12 cellular contexts compared by ENCODE assay signal in genomic region chr3:11480663-11481298, GRCh38.
A peak's percentile ranks its signal among the peaks of the same experiment; 100 is the strongest.
DNase-seq lines count a peak whose midpoint lies in the region; ATAC-seq, FAIRE-seq and TF ChIP-seq lines count a peak whose summit lies in the region.
"Had no signal": no experiment of that assay in that cellular context is flagged by ENCODE, and none has a peak within 500 bp of the region (broad histone marks: within the 10 kb centered on the region; RNA-seq: fewer than 3 reads in every experiment).

No MANE protein-coding gene starts in this region.

- H3K79me2 ChIP-seq in endothelial cell of umbilical vein (ENCODE audit: control insufficient read depth, insufficient read depth, low read length): no peaks in the 10 kb centered on the region

- no peak for ATAC-seq in GM19351 (IDR thresholded peaks at IDR 0.05; ENCODE audit: unreplicated experiment)
- ATAC-seq: T-helper 17 cell had no signal

- no TSS peak for BruUV-seq in endothelial cell of umbilical vein (replicated peaks; lab: Mats Ljungman, UMichigan)

- no peaks in the 10 kb centered on the region for H3K9me3 ChIP-seq in endothelial cell of umbilical vein (replicated peaks; ENCODE audit: control insufficient read depth, insufficient read depth, low read length)
- H3K9me3 ChIP-seq in muscle layer of colon (ENCODE audit: low read length): no peaks in the 10 kb centered on the region
- peaks cover 0 to 19% (median 9%) of the 10 kb centered on the region in 8 donors for H3K9me3 ChIP-seq in spleen

- H2AFZ ChIP-seq in endothelial cell of umbilical vein (ENCODE audit: low read depth, low read length): no peak overlapping the region

- WGBS in spleen, 5 donors: 83 to 95% (median 93%) methylated on average over 7 of the region's 7 CpGs

- TF ChIP-seq POLR2A in endothelial cell of umbilical vein (IDR thresholded peaks at IDR 0.05; ENCODE audit: low read depth, low read length) (no peak), spleen (IDR thresholded peaks at IDR 0.05) (no peak)

- intact Hi-C loops in endothelial cell of umbilical vein (cut with micrococcal nuclease) (no loop called here), spleen (cut with DNase I; ENCODE audit: low total_unique reads) (no loop called here)

- no peaks in the 10 kb centered on the region for H4K20me1 ChIP-seq in endothelial cell of umbilical vein (replicated peaks; ENCODE audit: control insufficient read depth, extremely low read depth, insufficient read depth, low read length)

- H3K9ac ChIP-seq in endothelial cell of umbilical vein (replicated peaks; ENCODE audit: extremely low read depth, insufficient read depth, low read length) (no peak overlapping the region), muscle layer of colon (ENCODE audit: low read length) (no peak overlapping the region)

- no peak for FAIRE-seq in endothelial cell of umbilical vein (lab: Jason Lieb, UNC)

- DNase-seq in A172 (ENCODE audit: low spot score): peak; percentile 34
- DNase-seq in NCI-H2029 (lab: John Stamatoyannopoulos, UW): peak; percentile 39
- peak; percentile 63 for DNase-seq in endothelial cell of umbilical vein (ENCODE audit: low read depth, low spot score)
- DNase-seq in spleen: no peak
- DNase-seq in activated T-cell treated with anti-CD3 and anti-CD28 coated beads for 4 hours: no peak
- no peak for DNase-seq in anterior cingulate cortex (lab: John Stamatoyannopoulos, UW)
- DNase-seq: effector CD4-positive, alpha-beta T cell; Kasumi-1; naive B cell; T-helper 17 cell had no signal

- CTCF ChIA-PET in endothelial cell of umbilical vein (lab: Charles Lee): interaction anchor here (1.2 kb wide), 1 partner anchor 102 kb away, joined by 3 read pairs; no protein-coding TSS in a partner anchor

- H3K4me2 ChIP-seq in endothelial cell of umbilical vein (ENCODE audit: insufficient read depth, low read length): no peak overlapping the region

- no peak for TF ChIP-seq CTCF in endothelial cell of umbilical vein (IDR thresholded peaks at IDR 0.05; ENCODE audit: extremely low read depth in 1 of 2, insufficient read depth in 1 of 2, low read depth in 1 of 2, low read length in 2 of 2)
- TF ChIP-seq CTCF in spleen (IDR thresholded peaks at IDR 0.05 in 8 of 11, conservative IDR thresholded peaks at IDR 0.05 in 3 of 11): no peak

- dilution Hi-C loops in endothelial cell of umbilical vein (cut with MboI; ENCODE audit: extremely low pct_ligation_motif_present, low sequenced_read_pairs): no loop called here

- no peaks in the 10 kb centered on the region for H3K27me3 ChIP-seq in endothelial cell of umbilical vein (ENCODE audit: control insufficient read depth in 2 of 2, insufficient read depth in 2 of 2, low read length in 2 of 2)
- H3K27me3 ChIP-seq in muscle layer of colon (ENCODE audit: control insufficient read depth in 1 of 2, insufficient read depth in 2 of 2, low read length in 2 of 2): no peaks in the 10 kb centered on the region
- H3K27me3 ChIP-seq in spleen (replicated peaks in 1 of 7): no peaks in the 10 kb centered on the region

- H3K36me3 ChIP-seq in endothelial cell of umbilical vein (ENCODE audit: control insufficient read depth in 2 of 2, extremely low read depth in 1 of 2, insufficient read depth in 2 of 2, low read length in 2 of 2): no peaks in the 10 kb centered on the region
- no peaks in the 10 kb centered on the region for H3K36me3 ChIP-seq in muscle layer of colon (ENCODE audit: insufficient read depth, low read length)
- H3K36me3 ChIP-seq in spleen: peaks cover 0 to 32% (median 2%) of the 10 kb centered on the region in 6 donors

- no peak overlapping the region for H3K27ac ChIP-seq in endothelial cell of umbilical vein (ENCODE audit: insufficient read depth, low read depth, low read length)
- peak overlapping the region; percentile 71 for H3K27ac ChIP-seq in muscle layer of colon (ENCODE audit: low read depth, low read length)
- H3K27ac ChIP-seq in spleen: no peak overlapping the region

- H3K4me3 ChIP-seq in endothelial cell of umbilical vein (replicated peaks in 1 of 3; ENCODE audit: insufficient read depth in 1 of 3, low read depth in 1 of 3, low read length in 3 of 3) (no peak overlapping the region), muscle layer of colon (ENCODE audit: low read depth in 1 of 2, low read length in 2 of 2) (no peak overlapping the region), spleen (no peak overlapping the region)

- H3K9me1 ChIP-seq in endothelial cell of umbilical vein (replicated peaks; ENCODE audit: control insufficient read depth, extremely low read depth, insufficient read depth, low read length): no peaks in the 10 kb centered on the region

- H3K4me1 ChIP-seq in endothelial cell of umbilical vein (ENCODE audit: control insufficient read depth, extremely low read depth, insufficient read depth, low read length) (peaks cover 46% of the 10 kb centered on the region), muscle layer of colon (ENCODE audit: insufficient read depth, low read length) (peaks cover 65% of the 10 kb centered on the region), spleen (peaks cover 0 to 12% (median 4%) of the 10 kb centered on the region in 6 donors)

- POLR2A ChIA-PET in endothelial cell of umbilical vein (lab: Charles Lee): no interaction called here

TF ChIP-seq in endothelial cell of umbilical vein, 7 proteins besides CTCF, POLR2A, EP300 and RAD21:
- TF ChIP-seq EZH2 (IDR thresholded peaks at IDR 0.05; ENCODE audit: borderline replicate concordance, low read depth, low read length, severe bottlenecking): no peak
- no peak for TF ChIP-seq FOS (IDR thresholded peaks at IDR 0.05; ENCODE audit: borderline replicate concordance, insufficient read depth, low read length)
- TF ChIP-seq JUN (IDR thresholded peaks at IDR 0.05; ENCODE audit: borderline replicate concordance, insufficient read depth, insufficient read length, low read depth): no peak
- no peak for TF ChIP-seq POLR2AphosphoS5 (IDR thresholded peaks at IDR 0.05; ENCODE audit: insufficient read depth, low read depth, low read length)
- no peak for TF ChIP-seq MYC (IDR thresholded peaks at IDR 0.05; ENCODE audit: low read depth, low read length)
- no peak for TF ChIP-seq GATA2 (IDR thresholded peaks at IDR 0.05; ENCODE audit: insufficient read depth, insufficient read length, low read depth, low read length)
- TF ChIP-seq, protein P1, sequence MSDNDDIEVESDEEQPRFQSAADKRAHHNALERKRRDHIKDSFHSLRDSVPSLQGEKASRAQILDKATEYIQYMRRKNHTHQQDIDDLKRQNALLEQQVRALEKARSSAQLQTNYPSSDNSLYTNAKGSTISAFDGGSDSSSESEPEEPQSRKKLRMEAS (IDR thresholded peaks at IDR 0.05; ENCODE audit: insufficient read depth, insufficient read length): no peak

Comparison
In these comparisons a context has a peak if more than half of its experiments do, and no peak if none do; other contexts are left out.
1. DNase-seq: peak in A172 (single experiment), NCI-H2029 (single experiment) and endothelial cell of umbilical vein (single experiment); none in spleen (single experiment), activated T-cell treated with anti-CD3 and anti-CD28 coated beads for 4 hours (single experiment) and anterior cingulate cortex (0 of 58).